Comparison of ENCODE assay signal across 8 cellular contexts in the genomic region with DNA sequence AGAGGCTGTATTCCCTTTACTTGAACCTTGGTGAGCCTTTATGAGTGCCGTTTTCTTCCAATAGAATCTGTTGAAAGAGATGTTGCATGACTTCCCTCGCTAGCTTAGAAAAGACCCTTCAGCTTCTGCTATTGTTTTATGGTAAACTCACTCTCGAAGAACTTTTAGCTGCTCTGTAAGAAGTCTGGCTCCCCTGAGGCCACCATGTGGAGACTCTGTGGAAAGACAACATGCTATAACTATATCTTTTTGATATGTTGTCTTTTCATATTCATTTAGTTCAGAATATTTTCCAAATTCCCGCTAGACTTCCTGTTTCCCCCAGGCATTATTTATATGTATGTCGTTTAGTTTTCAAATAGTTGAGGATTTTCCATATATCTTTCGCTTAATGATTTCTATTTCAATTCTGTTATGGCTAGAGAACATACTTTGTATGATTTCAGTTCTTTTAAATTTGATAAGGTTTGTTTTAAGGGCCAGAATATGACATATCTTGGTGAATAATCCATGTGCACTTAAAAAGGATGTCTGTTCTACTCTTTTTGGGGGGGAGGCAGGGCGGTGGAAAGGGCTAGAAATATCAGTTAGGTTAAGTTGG.
DNase-seq lines count a peak whose midpoint lies in the region; ATAC-seq and TF ChIP-seq lines count a peak whose summit lies in the region.

No MANE protein-coding gene starts in this region.

- H3K36me3 ChIP-seq in BJ (ENCODE audit: control insufficient read depth, insufficient read depth, low read length) (no peaks in the 10 kb centered on the region), PC-9 (ENCODE audit: low read depth) (no peaks in the 10 kb centered on the region), brain microvascular endothelial cell (replicated peaks) (no peaks in the 10 kb centered on the region)

- H3K4me1 ChIP-seq in PC-9 (replicated peaks; ENCODE audit: insufficient read depth): no peaks in the 10 kb centered on the region

- DNase-seq in BJ (ENCODE audit: low read depth) (no peak), GM13977 (ENCODE audit: low spot score) (no peak), PC-9 (no peak), brain microvascular endothelial cell (peak; percentile 43), left kidney (ENCODE audit: low read depth, low spot score) (peak; percentile 43)
- DNase-seq in NK-92 treated with Interleukin-12 subunit alpha and Interleukin-12 subunit beta, amount 100 ng/mL, for 24 hours (lab: John Stamatoyannopoulos, UW): no peak

- CTCF ChIA-PET in BJ (lab: Yijun Ruan, JAX): interaction anchor here (0.6 to 2.6 kb wide), 19 partner anchors 8 to 352 kb away, joined by 3 to 20 read pairs (median 4); partner anchors contain the start of gene PTPN4
- CTCF ChIA-PET in PC-9 (lab: Charles Lee): interaction anchor here (0.6 to 1.0 kb wide), 3 partner anchors 40 to 67 kb away, joined by 3 to 13 read pairs (median 6); partner anchors contain the start of gene PTPN4

- TF ChIP-seq CTCF in BJ (IDR thresholded peaks at IDR 0.05; ENCODE audit: insufficient read depth, low read depth, low read length) (peak; percentile 67), GM13977 (IDR thresholded peaks at IDR 0.05; ENCODE audit: extremely low read depth, insufficient read depth, missing control alignments) (peak; percentile 55), PC-9 (conservative IDR thresholded peaks at IDR 0.05) (peak; percentile 86), brain microvascular endothelial cell (IDR thresholded peaks at IDR 0.05; ENCODE audit: low read depth, low read length, missing control alignments) (peak; percentile 80)

- no TSS peak for BruUV-seq in PC-9 (replicated peaks; lab: Mats Ljungman, UMichigan)

- in situ Hi-C loops in GM13977 (cut with MboI; ENCODE audit: low pct_unique_long_range_greater_than_20kb, low sequenced_read_pairs, unreplicated experiment) (no loop called here), brain microvascular endothelial cell (cut with HindIII; ENCODE audit: low pct_ligation_motif_present, low sequenced_read_pairs) (no loop called here)

- H2AFZ ChIP-seq in PC-9: no peak overlapping the region

- no peak for ATAC-seq in HG03354 (IDR thresholded peaks at IDR 0.05; ENCODE audit: poor library complexity, severe bottlenecking, unreplicated experiment)
- ATAC-seq in HG03045 (IDR thresholded peaks at IDR 0.05; ENCODE audit: unreplicated experiment): no peak

- no peaks in the 10 kb centered on the region for H3K9me2 ChIP-seq in PC-9 (ENCODE audit: insufficient read depth)

- H3K27ac ChIP-seq in PC-9: no peak overlapping the region
- no peak overlapping the region for H3K27ac ChIP-seq in brain microvascular endothelial cell

- peaks cover 89% of the 10 kb centered on the region for H3K79me2 ChIP-seq in PC-9 (ENCODE audit: low read depth)

- no peaks in the 10 kb centered on the region for H3K27me3 ChIP-seq in BJ (ENCODE audit: control insufficient read depth, insufficient read depth, low read length)
- no peaks in the 10 kb centered on the region for H3K27me3 ChIP-seq in PC-9 (ENCODE audit: insufficient read depth, low read depth)
- H3K27me3 ChIP-seq in brain microvascular endothelial cell (replicated peaks): no peaks in the 10 kb centered on the region

- H3F3A ChIP-seq in PC-9 (ENCODE audit: insufficient read depth, low read depth): peaks cover 7% of the 10 kb centered on the region; the same call in 1 of the 2 replicates

- no peak overlapping the region for H3K4me2 ChIP-seq in PC-9

- intact Hi-C loops in PC-9 (cut with micrococcal nuclease; ENCODE audit: unreplicated experiment): loop anchor here (2.0 kb wide), 2 partner anchors 65 to 121 kb away; partner anchors contain the start of gene PTPN4

- POLR2A ChIA-PET in BJ (lab: Charles Lee) (interaction anchor here (0.7 kb wide), 1 partner anchor 121 kb away, joined by 10 read pairs; no protein-coding TSS in a partner anchor), PC-9 (lab: Charles Lee; ENCODE audit: unreplicated experiment) (no interaction called here)

- H4K20me1 ChIP-seq in PC-9 (ENCODE audit: insufficient read depth): peaks cover 12% of the 10 kb centered on the region

- no peaks in the 10 kb centered on the region for H3K9me3 ChIP-seq in PC-9 (ENCODE audit: insufficient read depth, low read depth)

- H3K4me3 ChIP-seq in BJ (ENCODE audit: low read depth, low read length) (no peak overlapping the region), PC-9 (no peak overlapping the region), brain microvascular endothelial cell (ENCODE audit: low read depth, low read length) (no peak overlapping the region)

Comparison
In these comparisons a context has a peak if more than half of its experiments do, and no peak if none do; other contexts are left out.
1. DNase-seq: peak in brain microvascular endothelial cell (single experiment) and left kidney (single experiment); none in BJ (single experiment), GM13977 (single experiment), PC-9 (0 of 2) and NK-92 treated with Interleukin-12 subunit alpha and Interleukin-12 subunit beta, amount 100 ng/mL, for 24 hours (single experiment).
2. Peak in every context shown above with its lines, with median percentiles within 50 percentile points of each other: CTCF ChIP-seq.